Comparison of ENCODE assay signal across 8 cellular contexts in the genomic region with DNA sequence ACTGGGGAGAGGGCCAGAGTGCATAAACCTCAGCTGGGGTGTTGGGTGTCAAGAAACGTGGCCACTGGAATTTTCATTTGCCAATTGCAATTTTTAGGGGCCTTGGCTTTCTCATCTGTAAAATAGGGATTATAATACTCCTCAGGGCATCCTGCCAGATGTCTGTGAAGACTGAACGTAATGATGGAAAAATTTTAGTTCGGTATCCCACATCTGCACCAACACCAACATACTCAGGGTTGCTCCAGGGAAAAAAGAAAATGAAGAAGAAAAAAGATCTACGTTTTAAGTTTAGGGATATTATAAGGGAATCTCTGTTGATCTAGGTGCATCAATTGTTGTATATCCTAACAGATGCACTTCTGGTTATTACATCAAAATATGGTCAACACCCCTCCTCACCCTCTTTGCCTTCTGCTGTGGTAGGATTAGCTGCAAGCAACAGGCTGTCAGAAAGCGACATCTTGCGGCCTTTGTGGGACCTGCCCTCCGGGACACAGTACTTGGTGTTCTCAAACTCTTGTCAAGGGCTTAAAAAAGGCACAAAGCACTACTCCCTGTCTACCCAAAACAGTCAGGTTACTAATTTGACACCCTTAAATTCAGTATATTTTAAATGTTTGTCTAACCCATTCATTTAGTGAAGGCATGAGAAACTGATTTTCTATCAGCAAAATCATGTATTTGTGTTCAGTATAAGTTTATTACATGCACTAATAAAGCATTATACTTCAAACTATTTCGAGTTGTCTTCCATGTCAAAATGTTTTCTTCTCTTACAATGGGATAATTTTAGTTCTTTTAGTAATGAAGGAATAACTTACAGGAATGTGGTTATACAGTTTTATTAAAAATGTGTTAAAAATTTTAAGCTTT. TPM values are rescaled to one million over a fixed set of nuclear protein-coding genes. Genes with fewer than 3 reads are reported as not detected.
A peak's percentile ranks its signal among the peaks of the same experiment; 100 is the strongest.
DNase-seq lines count a peak whose midpoint lies in the region; ATAC-seq and TF ChIP-seq lines count a peak whose summit lies in the region.

No MANE protein-coding gene starts in this region.

- H3K9me3 ChIP-seq in WERI-Rb-1 (ENCODE audit: severe bottlenecking) = no peaks in the 10 kb centered on the region
- H3K9me3 ChIP-seq in breast epithelium = no peaks in the 10 kb centered on the region

- H3K27me3 ChIP-seq in WERI-Rb-1 (ENCODE audit: insufficient read depth, low read depth, severe bottlenecking) (no peaks in the 10 kb centered on the region), breast epithelium (no peaks in the 10 kb centered on the region)

- no peaks in the 10 kb centered on the region for H3K4me1 ChIP-seq in breast epithelium

- H3K4me3 ChIP-seq in WERI-Rb-1 (ENCODE audit: low read depth, low read length) = no peak overlapping the region
- no peak overlapping the region for H3K4me3 ChIP-seq in breast epithelium

- no peak overlapping the region for H3K27ac ChIP-seq in WERI-Rb-1
- H3K27ac ChIP-seq in breast epithelium = no peak overlapping the region

- DNase-seq in NCI-H2171 (lab: John Stamatoyannopoulos, UW) (peak; percentile 80), WERI-Rb-1 (peak; percentile 92), breast epithelium (ENCODE audit: low spot score in 2 of 2) (peak; percentile 64 to 72), islet precursor cell (peak; percentile 89)
- DNase-seq in stimulated activated CD4-positive, alpha-beta T cell treated with anti-CD3 and anti-CD28 coated beads, Interleukin-1b, Interleukin-23, amount 100 ng/mL, for 1 hour (ENCODE audit: low read depth in 2 of 2) = peak; percentile 62 to 66

- intact Hi-C loops in breast epithelium (cut with DNase I; ENCODE audit: low total_unique reads) = no loop called here

- H3K36me3 ChIP-seq in WERI-Rb-1 (no peaks in the 10 kb centered on the region), breast epithelium (no peaks in the 10 kb centered on the region)

- TF ChIP-seq CTCF in GM12873 (IDR thresholded peaks at IDR 0.05; ENCODE audit: insufficient read depth, low read depth, low read length, missing control alignments) = peak; percentile 97
- peak; percentile 97 for TF ChIP-seq CTCF in WERI-Rb-1 (IDR thresholded peaks at IDR 0.05; ENCODE audit: low read depth, low read length)
- TF ChIP-seq CTCF in breast epithelium (IDR thresholded peaks at IDR 0.05) = peak; percentile 56 to 89 (median 88)

- TF ChIP-seq POLR2A in breast epithelium (IDR thresholded peaks at IDR 0.05) = no peak

- ATAC-seq in HG02981 (IDR thresholded peaks at IDR 0.05; ENCODE audit: unreplicated experiment) (peak; percentile 80), HG03378 (IDR thresholded peaks at IDR 0.05; ENCODE audit: unreplicated experiment) (no peak)

RNA-seq across cellular contexts. Expression of gene TBC1D2, which starts 8.3 kb away (rescaled TPM):
- 10 to 100 TPM; 10.8 to 17.1 (median 13.6) TPM for total RNA-seq in breast epithelium
